12 cellular contexts compared by ENCODE assay signal in the genomic region with DNA sequence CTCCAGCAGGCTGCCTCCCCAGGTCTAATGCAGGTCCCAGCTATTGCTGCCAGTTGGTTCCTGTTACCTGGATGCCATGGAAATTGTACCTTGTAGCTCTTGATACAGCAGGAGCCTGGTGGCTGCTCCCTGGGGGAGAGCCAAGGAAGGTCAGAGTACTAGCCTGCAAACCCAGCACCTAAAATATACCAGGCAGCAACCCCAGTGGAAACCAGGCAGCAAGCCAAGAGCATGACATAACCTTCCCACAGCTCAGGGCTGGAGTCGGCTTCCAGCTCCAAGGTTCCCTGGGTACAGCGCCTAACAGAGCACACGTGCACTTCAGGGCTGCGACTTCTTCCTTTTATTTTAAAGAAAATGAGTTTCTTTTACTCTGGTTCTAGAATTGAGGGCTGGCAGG. TPM values are rescaled to one million over a fixed set of nuclear protein-coding genes. Genes with fewer than 3 reads are reported as not detected.
DNase-seq lines count a peak whose midpoint lies in the region; TF ChIP-seq lines count a peak whose summit lies in the region.
"Had no signal": no experiment of that assay in that cellular context is flagged by ENCODE, and none has a peak within 500 bp of the region (broad histone marks: within the 10 kb centered on the region; RNA-seq: fewer than 3 reads in every experiment).

No MANE protein-coding gene starts in this region.

- H3K4me3 ChIP-seq in choroid plexus epithelial cell (ENCODE audit: low read depth, low read length): no peak overlapping the region

- no peaks in the 10 kb centered on the region for H3K36me3 Mint-ChIP-seq in activated naive CD4-positive, alpha-beta T cell treated with anti-CD3 and anti-CD28 coated beads for 36 hours (ENCODE audit: low read depth)
- H3K36me3 Mint-ChIP-seq in Calu3 (ENCODE audit: insufficient read depth, unreplicated experiment): no peaks in the 10 kb centered on the region
- H3K36me3 Mint-ChIP-seq: CD4-positive, CD25-positive, alpha-beta regulatory T cell; WTC11 had no signal

- intact Hi-C loops in activated naive CD4-positive, alpha-beta T cell treated with anti-CD3 and anti-CD28 coated beads for 36 hours (cut with micrococcal nuclease): no loop called here
- intact Hi-C loops in Calu3 (cut with micrococcal nuclease; ENCODE audit: unreplicated experiment): no loop called here

- H3K4me3 Mint-ChIP-seq in activated naive CD4-positive, alpha-beta T cell treated with anti-CD3 and anti-CD28 coated beads for 36 hours: no peak overlapping the region
- H3K4me3 Mint-ChIP-seq in Calu3 (ENCODE audit: low read depth, unreplicated experiment): no peak overlapping the region
- H3K4me3 Mint-ChIP-seq: CD4-positive, CD25-positive, alpha-beta regulatory T cell; IgD-negative memory B cell; neural crest cell; WTC11 had no signal

- DNase-seq in AG20443 (ENCODE audit: low spot score): peak; percentile 72
- peak; percentile 85 for DNase-seq in NCI-H2107 treated with DMSO at 0.1 percent for 48 hours (lab: John Stamatoyannopoulos, UW; ENCODE audit: unreplicated experiment)
- DNase-seq in choroid plexus epithelial cell (ENCODE audit: low read depth): peak; percentile 61
- peak; percentile 61 to 63 for DNase-seq in lung microvascular endothelial cell (ENCODE audit: low read depth in 2 of 2)
- DNase-seq in NCI-H2227 (lab: John Stamatoyannopoulos, UW; ENCODE audit: unreplicated experiment): no peak
- DNase-seq in activated naive CD4-positive, alpha-beta T cell treated with anti-CD3 and anti-CD28 coated beads for 36 hours: no peak
- DNase-seq in Calu3: no peak
- no peak for DNase-seq in NCI-H526 treated with DMSO at 0.1 percent for 48 hours (lab: John Stamatoyannopoulos, UW)
- DNase-seq: CD4-positive, CD25-positive, alpha-beta regulatory T cell had no signal

- no TSS peak for BruUV-seq in Calu3 (replicated peaks; lab: Mats Ljungman, UMichigan)

- H3K4me1 Mint-ChIP-seq in activated naive CD4-positive, alpha-beta T cell treated with anti-CD3 and anti-CD28 coated beads for 36 hours (ENCODE audit: low read depth): no peaks in the 10 kb centered on the region
- no peaks in the 10 kb centered on the region for H3K4me1 Mint-ChIP-seq in Calu3 (ENCODE audit: low read depth, unreplicated experiment)
- H3K4me1 Mint-ChIP-seq: CD4-positive, CD25-positive, alpha-beta regulatory T cell had no signal

- CTCF ChIA-PET in activated naive CD4-positive, alpha-beta T cell treated with anti-CD3 and anti-CD28 coated beads for 36 hours (lab: Charles Lee): no interaction called here
- CTCF ChIA-PET in Calu3 (lab: Charles Lee): interaction anchor here (0.9 kb wide), 1 partner anchor 14 kb away, joined by 3 read pairs; no protein-coding TSS in a partner anchor

- no peak overlapping the region for H3K27ac Mint-ChIP-seq in activated naive CD4-positive, alpha-beta T cell treated with anti-CD3 and anti-CD28 coated beads for 36 hours
- H3K27ac Mint-ChIP-seq in Calu3 (ENCODE audit: unreplicated experiment): no peak overlapping the region
- H3K27ac Mint-ChIP-seq: CD4-positive, CD25-positive, alpha-beta regulatory T cell; IgD-negative memory B cell; WTC11 had no signal

- H3K9me3 Mint-ChIP-seq in activated naive CD4-positive, alpha-beta T cell treated with anti-CD3 and anti-CD28 coated beads for 36 hours: no peaks in the 10 kb centered on the region
- H3K9me3 Mint-ChIP-seq in Calu3 (ENCODE audit: low read depth, unreplicated experiment): peaks cover 10% of the 10 kb centered on the region
- H3K9me3 Mint-ChIP-seq: CD4-positive, CD25-positive, alpha-beta regulatory T cell; IgD-negative memory B cell; neural crest cell had no signal

- TF ChIP-seq CTCF in choroid plexus epithelial cell (conservative IDR thresholded peaks at IDR 0.05; ENCODE audit: low read depth, low read length): no peak
- TF ChIP-seq CTCF in Calu3 (IDR thresholded peaks at IDR 0.05; ENCODE audit: unreplicated experiment): no peak

- H3K27me3 Mint-ChIP-seq in activated naive CD4-positive, alpha-beta T cell treated with anti-CD3 and anti-CD28 coated beads for 36 hours (ENCODE audit: low read depth): peaks cover 10% of the 10 kb centered on the region
- peaks cover 44% of the 10 kb centered on the region for H3K27me3 Mint-ChIP-seq in Calu3 (ENCODE audit: unreplicated experiment)
- H3K27me3 Mint-ChIP-seq: CD4-positive, CD25-positive, alpha-beta regulatory T cell had no signal

RNA-seq across cellular contexts. Expression of gene TNP1, which starts 30.3 kb away (rescaled TPM):
- total RNA-seq in lung microvascular endothelial cell: not detected in 2 replicates
- not detected for total RNA-seq in activated naive CD4-positive, alpha-beta T cell treated with anti-CD3 and anti-CD28 coated beads for 36 hours
- not detected in 2 replicates for total RNA-seq in Calu3 (2022)
- total RNA-seq: CD4-positive, CD25-positive, alpha-beta regulatory T cell; neural crest cell; WTC11 had no signal

Comparison
In these comparisons a context has a peak if more than half of its experiments do, and no peak if none do; other contexts are left out.
1. DNase-seq: peak in AG20443 (single experiment), NCI-H2107 treated with DMSO at 0.1 percent for 48 hours (single experiment), choroid plexus epithelial cell (single experiment) and lung microvascular endothelial cell (2 of 2); none in NCI-H2227 (single experiment), activated naive CD4-positive, alpha-beta T cell treated with anti-CD3 and anti-CD28 coated beads for 36 hours (single experiment), Calu3 (single experiment) and NCI-H526 treated with DMSO at 0.1 percent for 48 hours (single experiment).